Comparison of ENCODE assay signal across 8 cellular contexts in genomic region chr6:39302669-39303424, GRCh38. TPM values are rescaled to one million over a fixed set of nuclear protein-coding genes. Genes with fewer than 3 reads are reported as not detected.
DNase-seq lines count a peak whose midpoint lies in the region; ATAC-seq and TF ChIP-seq lines count a peak whose summit lies in the region.

No MANE protein-coding gene starts in this region.

- H3K27ac Mint-ChIP-seq in activated CD4-positive, alpha-beta T cell treated with anti-CD3 and anti-CD28 coated beads, Interleukin-2, amount 10 ng/mL, durations not matched to agents 24 days and 14 days: no peak overlapping the region

- H3K36me3 Mint-ChIP-seq in activated CD4-positive, alpha-beta T cell treated with anti-CD3 and anti-CD28 coated beads, Interleukin-2, amount 10 ng/mL, durations not matched to agents 24 days and 14 days (ENCODE audit: low read depth): no peaks in the 10 kb centered on the region

- peak; percentile 98 to 99 for TF ChIP-seq RAD21 in liver (IDR thresholded peaks at IDR 0.05)

- no peak overlapping the region for H3K27ac ChIP-seq in liver (ENCODE audit: low read depth in 1 of 2, low read length in 2 of 2)

- WGBS in liver: 7% methylated on average over 11 of the region's 11 CpGs

- H3K4me3 ChIP-seq in choroid plexus epithelial cell (ENCODE audit: low read depth, low read length) (no peak overlapping the region), liver (ENCODE audit: low read depth in 1 of 3, low read length in 3 of 3) (no peak overlapping the region)

- intact Hi-C loops in activated CD4-positive, alpha-beta T cell treated with anti-CD3 and anti-CD28 coated beads, Interleukin-2, amount 10 ng/mL, durations not matched to agents 24 days and 14 days (cut with micrococcal nuclease): loop anchor here (1.0 to 5.0 kb wide), 4 partner anchors 74 to 330 kb away; partner anchors contain the start of gene KCNK5

- peaks cover 7 to 21% (median 15%) of the 10 kb centered on the region in 4 donors for H3K4me1 ChIP-seq in liver (ENCODE audit: control insufficient read depth in 4 of 4, insufficient read depth in 4 of 4, low read length in 3 of 4)

- H3K27me3 ChIP-seq in liver (ENCODE audit: control insufficient read depth in 4 of 4, insufficient read depth in 4 of 4, low read length in 3 of 4): no peaks in the 10 kb centered on the region

- no peaks in the 10 kb centered on the region for H3K9me3 ChIP-seq in liver (ENCODE audit: control insufficient read depth in 4 of 4, low read length in 3 of 4)

- peaks cover 8% of the 10 kb centered on the region for H3K4me1 Mint-ChIP-seq in activated CD4-positive, alpha-beta T cell treated with anti-CD3 and anti-CD28 coated beads, Interleukin-2, amount 10 ng/mL, durations not matched to agents 24 days and 14 days

- no peaks in the 10 kb centered on the region for H3K36me3 ChIP-seq in liver (ENCODE audit: control insufficient read depth in 4 of 4, insufficient read depth in 3 of 4, low read depth in 1 of 4, low read length in 3 of 4)

- peak; percentile 89 for TF ChIP-seq CTCF in choroid plexus epithelial cell (conservative IDR thresholded peaks at IDR 0.05; ENCODE audit: low read depth, low read length)
- TF ChIP-seq CTCF in liver (IDR thresholded peaks at IDR 0.05; ENCODE audit: low read depth, low read length, missing input control): peak; percentile 93

- peaks cover 2% of the 10 kb centered on the region for H3K27me3 Mint-ChIP-seq in activated CD4-positive, alpha-beta T cell treated with anti-CD3 and anti-CD28 coated beads, Interleukin-2, amount 10 ng/mL, durations not matched to agents 24 days and 14 days

- H3K9me3 Mint-ChIP-seq in activated CD4-positive, alpha-beta T cell treated with anti-CD3 and anti-CD28 coated beads, Interleukin-2, amount 10 ng/mL, durations not matched to agents 24 days and 14 days: no peaks in the 10 kb centered on the region

- no peak overlapping the region for H3K9ac ChIP-seq in liver (ENCODE audit: low read depth in 1 of 2, low read length in 2 of 2)

- H3K4me3 Mint-ChIP-seq in activated CD4-positive, alpha-beta T cell treated with anti-CD3 and anti-CD28 coated beads, Interleukin-2, amount 10 ng/mL, durations not matched to agents 24 days and 14 days: peak overlapping the region; percentile 74

- DNase-seq in NCI-H524 (lab: John Stamatoyannopoulos, UW): peak; percentile 53 to 81
- no peak for DNase-seq in NCI-H524 treated with DMSO at 0.1 percent for 48 hours (lab: John Stamatoyannopoulos, UW)
- peak; percentile 68 for DNase-seq in NCI-H460 (ENCODE audit: extremely low read depth, low read depth)
- peak; percentile 96 for DNase-seq in activated CD4-positive, alpha-beta T cell treated with anti-CD3 and anti-CD28 coated beads, Interleukin-2, amount 10 ng/mL, durations not matched to agents 24 days and 14 days
- peak; percentile 70 for DNase-seq in choroid plexus epithelial cell (ENCODE audit: low read depth)
- DNase-seq in stimulated activated CD4-positive, alpha-beta T cell treated with anti-CD3 and anti-CD28 coated beads, Interleukin-4, amount 100 ng/mL, for 1 hour: peak; percentile 91

- ATAC-seq in HG03095 (IDR thresholded peaks at IDR 0.05; ENCODE audit: unreplicated experiment): peak; percentile 76

TF ChIP-seq in liver, 16 proteins besides CTCF, POLR2A, EP300 and RAD21:
- peak; percentile 19 to 68 for TF ChIP-seq RXRA (IDR thresholded peaks at IDR 0.05)
- TF ChIP-seq FOXA1 (IDR thresholded peaks at IDR 0.05): no peak

RNA-seq across cellular contexts. Expression of gene KCNK17, which starts 11.4 kb away (rescaled TPM):
- total RNA-seq in NCI-H460 (2014; rRNA removed; shearing (Covaris generic)): not detected in 2 replicates
- polyA plus RNA-seq in NCI-H460 (2014; cell fraction: nucleus; rRNA removed): not detected in 2 replicates
- not detected in 2 replicates for total RNA-seq in activated CD4-positive, alpha-beta T cell treated with anti-CD3 and anti-CD28 coated beads, Interleukin-2, amount 10 ng/mL, durations not matched to agents 24 days and 14 days
- total RNA-seq in liver: 1 to 10 TPM in 1 of 2 donors, under 1 TPM in 1; 0.19 to 1.9 TPM
- polyA plus RNA-seq in liver: under 1 TPM; 0.36 to 0.63 TPM

RNA-seq across cellular contexts. Expression of gene KCNK16, which starts 19.7 kb away (rescaled TPM):
- total RNA-seq in NCI-H460 (2014; rRNA removed; shearing (Covaris generic)): not detected in 2 replicates
- polyA plus RNA-seq in NCI-H460 (2014; cell fraction: nucleus; rRNA removed): not detected in 2 replicates
- total RNA-seq in activated CD4-positive, alpha-beta T cell treated with anti-CD3 and anti-CD28 coated beads, Interleukin-2, amount 10 ng/mL, durations not matched to agents 24 days and 14 days: not detected in 2 replicates
- not detected for total RNA-seq in liver
- polyA plus RNA-seq in liver: not detected
